1 cellular context compared by ENCODE assay signal in the genomic region with DNA sequence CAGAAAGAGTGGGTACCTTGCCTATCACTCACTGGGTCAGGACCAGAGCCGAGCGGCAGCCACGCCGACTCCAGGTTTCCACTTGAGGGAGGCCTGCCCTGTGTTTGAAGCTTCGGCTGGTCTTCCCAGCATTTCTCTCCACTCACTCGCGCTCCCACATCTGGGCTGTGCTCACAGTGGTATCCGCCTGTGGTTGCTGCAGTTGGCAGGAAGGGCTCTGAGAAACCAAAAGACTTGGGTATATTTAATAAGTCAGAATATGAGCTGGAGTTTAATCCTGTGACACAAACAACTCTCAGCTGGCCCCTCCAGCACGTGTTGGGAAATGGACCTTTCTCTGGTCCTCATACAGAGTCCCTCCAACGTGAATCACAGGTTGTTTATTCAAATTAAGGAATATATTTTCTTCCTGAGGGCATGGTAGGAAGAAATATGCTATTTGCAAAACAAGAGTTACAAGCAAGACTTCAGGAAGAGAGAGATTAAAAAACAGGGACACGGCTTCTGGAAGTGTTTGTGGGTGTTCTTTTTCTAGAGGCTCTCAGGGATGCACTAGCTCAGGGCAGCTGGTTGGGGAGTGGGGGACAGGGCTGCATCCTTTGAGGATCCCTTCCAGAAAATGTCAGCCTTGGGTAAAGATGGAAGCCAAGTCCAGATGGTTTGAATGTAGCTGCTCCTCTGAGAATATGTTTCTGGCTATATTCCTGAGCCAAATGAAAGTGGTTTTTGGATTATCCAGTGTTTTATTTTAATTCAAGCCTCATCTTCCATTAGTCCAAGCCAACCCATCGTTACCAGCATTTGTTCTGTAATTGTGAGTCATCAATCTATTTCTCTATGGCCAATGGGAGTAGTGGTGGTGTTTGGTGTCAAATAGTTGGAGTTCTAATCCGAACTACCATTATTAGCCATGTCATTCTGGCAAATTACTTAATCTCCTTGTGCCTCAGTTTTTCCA.
TF ChIP-seq lines count a peak whose summit lies in the region.

No MANE protein-coding gene starts in this region.

TF ChIP-seq in IMR-90, 13 proteins besides CTCF, POLR2A, EP300 and RAD21:
- TF ChIP-seq MAZ (IDR thresholded peaks at IDR 0.05; ENCODE audit: borderline replicate concordance, low read depth, low read length): no peak
- TF ChIP-seq, protein P1, sequence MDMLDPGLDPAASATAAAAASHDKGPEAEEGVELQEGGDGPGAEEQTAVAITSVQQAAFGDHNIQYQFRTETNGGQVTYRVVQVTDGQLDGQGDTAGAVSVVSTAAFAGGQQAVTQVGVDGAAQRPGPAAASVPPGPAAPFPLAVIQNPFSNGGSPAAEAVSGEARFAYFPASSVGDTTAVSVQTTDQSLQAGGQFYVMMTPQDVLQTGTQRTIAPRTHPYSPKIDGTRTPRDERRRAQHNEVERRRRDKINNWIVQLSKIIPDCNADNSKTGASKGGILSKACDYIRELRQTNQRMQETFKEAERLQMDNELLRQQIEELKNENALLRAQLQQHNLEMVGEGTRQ (IDR thresholded peaks at IDR 0.05; ENCODE audit: low read depth, low read length): no peak
- no peak for TF ChIP-seq CHD1 (IDR thresholded peaks at IDR 0.05; ENCODE audit: low read depth, low read length)
- TF ChIP-seq, protein P2, sequence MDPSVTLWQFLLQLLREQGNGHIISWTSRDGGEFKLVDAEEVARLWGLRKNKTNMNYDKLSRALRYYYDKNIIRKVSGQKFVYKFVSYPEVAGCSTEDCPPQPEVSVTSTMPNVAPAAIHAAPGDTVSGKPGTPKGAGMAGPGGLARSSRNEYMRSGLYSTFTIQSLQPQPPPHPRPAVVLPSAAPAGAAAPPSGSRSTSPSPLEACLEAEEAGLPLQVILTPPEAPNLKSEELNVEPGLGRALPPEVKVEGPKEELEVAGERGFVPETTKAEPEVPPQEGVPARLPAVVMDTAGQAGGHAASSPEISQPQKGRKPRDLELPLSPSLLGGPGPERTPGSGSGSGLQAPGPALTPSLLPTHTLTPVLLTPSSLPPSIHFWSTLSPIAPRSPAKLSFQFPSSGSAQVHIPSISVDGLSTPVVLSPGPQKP (IDR thresholded peaks at IDR 0.05; ENCODE audit: borderline replicate concordance, low read depth, low read length): no peak
- 0 out of 2 replicates have a peak, but pooled peaks have one; percentile 17 for TF ChIP-seq BHLHE40 (IDR thresholded peaks at IDR 0.05; ENCODE audit: low read depth, low read length)
- TF ChIP-seq NFE2L2 (IDR thresholded peaks at IDR 0.05; ENCODE audit: low read depth, low read length): no peak
- no peak for TF ChIP-seq RCOR1 (IDR thresholded peaks at IDR 0.05; ENCODE audit: insufficient replicate concordance, low read length)
TF ChIP-seq in IMR-90: peak in this region for 1.
